Comparison of ENCODE assay signal across 16 cellular contexts in the genomic region with DNA sequence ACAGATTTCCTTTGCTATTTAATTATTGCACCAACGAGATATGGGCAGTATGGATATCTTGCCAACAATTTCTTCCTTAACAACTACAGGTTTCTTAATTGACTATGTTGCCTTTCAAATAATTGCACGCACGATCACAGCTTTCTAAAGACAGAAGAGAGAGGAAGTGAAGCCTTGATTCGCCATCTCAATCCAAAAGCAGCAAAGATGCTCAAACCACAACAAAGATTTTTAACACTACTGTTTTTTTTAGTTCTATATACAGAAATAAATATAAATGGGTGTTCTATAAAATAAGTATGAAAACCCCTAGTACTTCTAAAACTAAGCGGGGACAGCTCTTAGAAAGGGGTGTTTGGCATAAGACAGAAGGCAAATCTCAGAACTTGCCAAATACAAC.
"Had no signal": no experiment of that assay in that cellular context is flagged by ENCODE, and none has a peak within 500 bp of the region (broad histone marks: within the 10 kb centered on the region; RNA-seq: fewer than 3 reads in every experiment).

No MANE protein-coding gene starts in this region.

- H3K4me3 Mint-ChIP-seq: activated CD8-positive, alpha-beta memory T cell treated with anti-CD3 and anti-CD28 coated beads, Interleukin-2, amount 10 ng/mL, durations not matched to agents 7 days and 5 days; immature natural killer cell; stimulated activated naive CD8-positive, alpha-beta T cell treated with anti-CD3 and anti-CD28 coated beads, Interleukin-15, amount 100 ng/mL, for 72 hours; T-helper 1 cell treated with Interleukin-12 subunit alpha and Interleukin-12 subunit beta and Interleukin-4 antibody, amounts not matched to agents 30 μg/mL and 1 μg/mL, for 36 hours; WTC11 had no signal

- ATAC-seq: activated CD8-positive, alpha-beta memory T cell treated with anti-CD3 and anti-CD28 coated beads, Interleukin-2, amount 10 ng/mL, durations not matched to agents 7 days and 5 days; SK-N-SH treated with all-trans-retinoic acid at 6 μM for 48 hours; stimulated activated naive CD8-positive, alpha-beta T cell treated with anti-CD3 and anti-CD28 coated beads, Interleukin-15, amount 100 ng/mL, for 72 hours; WTC11 had no signal

- H3K9me3 ChIP-seq: breast epithelium, esophagus squamous epithelium, testis had no signal

- H3K27ac Mint-ChIP-seq: WTC11 had no signal

- H3K4me1 ChIP-seq: breast epithelium, esophagus squamous epithelium, testis had no signal

- H3K27me3 ChIP-seq: breast epithelium, esophagus squamous epithelium, testis had no signal

- H3K4me3 ChIP-seq: breast epithelium, esophagus squamous epithelium, lung, testis had no signal

- DNase-seq: activated CD4-positive, alpha-beta T cell treated with anti-CD3 and anti-CD28 coated beads for 48 hours; activated CD8-positive, alpha-beta memory T cell treated with anti-CD3 and anti-CD28 coated beads, Interleukin-2, amount 10 ng/mL, durations not matched to agents 7 days and 5 days; aorta; esophagus squamous epithelium; foreskin fibroblast; glutamatergic neuron; immature natural killer cell; stimulated activated CD4-positive, alpha-beta T cell treated with anti-CD3 and anti-CD28 coated beads, Interleukin-2, amount 100 ng/mL, for 48 hours; stimulated activated naive CD8-positive, alpha-beta T cell treated with anti-CD3 and anti-CD28 coated beads, Interleukin-15, amount 100 ng/mL, for 72 hours; testis had no signal

- H3K27ac ChIP-seq: breast epithelium, esophagus squamous epithelium, testis had no signal

- H3K36me3 ChIP-seq: breast epithelium had no signal

- H3K27me3 Mint-ChIP-seq: activated CD8-positive, alpha-beta memory T cell treated with anti-CD3 and anti-CD28 coated beads, Interleukin-2, amount 10 ng/mL, durations not matched to agents 7 days and 5 days; stimulated activated naive CD8-positive, alpha-beta T cell treated with anti-CD3 and anti-CD28 coated beads, Interleukin-15, amount 100 ng/mL, for 72 hours had no signal

- H3K9me3 Mint-ChIP-seq: activated naive CD4-positive, alpha-beta T cell treated with anti-CD3 and anti-CD28 coated beads, Interleukin-2, amount 50 U/mL, for 72 hours; immature natural killer cell; stimulated activated naive CD8-positive, alpha-beta T cell treated with anti-CD3 and anti-CD28 coated beads, Interleukin-15, amount 100 ng/mL, for 72 hours; T-helper 1 cell treated with Interleukin-12 subunit alpha and Interleukin-12 subunit beta and Interleukin-4 antibody, amounts not matched to agents 30 μg/mL and 1 μg/mL, for 36 hours; WTC11 had no signal

- H3K4me1 Mint-ChIP-seq: WTC11 had no signal
